ENCODE assay signal across 8 cellular contexts in genomic region chr5:140043508-140043872, GRCh38. TPM values are rescaled to one million over a fixed set of nuclear protein-coding genes. Genes with fewer than 3 reads are reported as not detected.
DNase-seq lines count a peak whose midpoint lies in the region; ATAC-seq and TF ChIP-seq lines count a peak whose summit lies in the region.

No MANE protein-coding gene starts in this region.

- DNase-seq in HFFc6 (no peak), RPMI7951 (ENCODE audit: low read depth) (peak; percentile 51), dermis blood vessel endothelial cell (peak; percentile 21), mucosa of descending colon (no peak), aorta (no peak)
- DNase-seq in activated effector memory CD4-positive, alpha-beta T cell treated with anti-CD3 and anti-CD28 coated beads, Interleukin-2, amount 50 U/mL, for 16 hours: no peak

- H3K4me1 ChIP-seq in mucosa of descending colon (ENCODE audit: low read depth) (peaks cover 12% of the 10 kb centered on the region), aorta (ENCODE audit: control insufficient read depth in 1 of 2, insufficient read depth in 2 of 2, low read length in 2 of 2) (no peaks in the 10 kb centered on the region)

- TF ChIP-seq CTCF in GM12875 (IDR thresholded peaks at IDR 0.05; ENCODE audit: borderline replicate concordance, insufficient read depth, low read depth, low read length) (no peak), HFFc6 (IDR thresholded peaks at IDR 0.05) (peak; percentile 41), mucosa of descending colon (IDR thresholded peaks at IDR 0.05) (no peak)

- H3K36me3 ChIP-seq in mucosa of descending colon (ENCODE audit: low read depth) (no peaks in the 10 kb centered on the region), aorta (ENCODE audit: control insufficient read depth in 1 of 2, insufficient read depth in 2 of 2, low read length in 1 of 2) (no peaks in the 10 kb centered on the region)

- H3K36me3 Mint-ChIP-seq in HFFc6 (ENCODE audit: low read depth): no peaks in the 10 kb centered on the region

- no peaks in the 10 kb centered on the region for H3K27me3 ChIP-seq in aorta (ENCODE audit: control insufficient read depth in 1 of 2, insufficient read depth in 2 of 2, low read length in 1 of 2)

- intact Hi-C loops in mucosa of descending colon (cut with DNase I, micrococcal nuclease): no loop called here
- intact Hi-C loops in aorta (cut with DNase I): no loop called here

- peaks cover 42% of the 10 kb centered on the region for H3K27me3 Mint-ChIP-seq in HFFc6 (ENCODE audit: insufficient read depth)

- peak overlapping the region; percentile 86 for H3K4me3 Mint-ChIP-seq in HFFc6

- H3K27ac Mint-ChIP-seq in HFFc6: no peak overlapping the region

- peak overlapping the region; percentile 73 for H3K4me3 ChIP-seq in GM12875 (ENCODE audit: low read depth, low read length)
- H3K4me3 ChIP-seq in mucosa of descending colon: no peak overlapping the region
- H3K4me3 ChIP-seq in aorta (ENCODE audit: low read length in 2 of 2): peak overlapping the region in 1 of 2 donors; percentile 65

- 2% methylated on average over 12 of the region's 12 CpGs for WGBS in aorta, 2 donors

- no peak overlapping the region for H3K27ac ChIP-seq in aorta (ENCODE audit: low read depth in 1 of 2, low read length in 2 of 2)

- peak; percentile 13 for ATAC-seq in mucosa of descending colon
- ATAC-seq in aorta (ENCODE audit: low FRiP score): peak; percentile 45
- no peak for ATAC-seq in GM21526 (IDR thresholded peaks at IDR 0.05; ENCODE audit: low FRiP score, unreplicated experiment)

- H3K4me1 Mint-ChIP-seq in HFFc6 (ENCODE audit: low read depth): peaks cover 28% of the 10 kb centered on the region

- H3K9me3 Mint-ChIP-seq in HFFc6: no peaks in the 10 kb centered on the region

- no peaks in the 10 kb centered on the region for H3K9me3 ChIP-seq in mucosa of descending colon
- no peaks in the 10 kb centered on the region for H3K9me3 ChIP-seq in aorta (ENCODE audit: control insufficient read depth, low read length)

RNA-seq across cellular contexts. Expression of gene NRG2, which starts 0.4 kb away (rescaled TPM):
- total RNA-seq in HFFc6 (2021; fragmentation: NEBNext Ultra II Directional; extraction: Animal tissue kit (Norgen Biotek cat#: 25700)): under 1 TPM in 5 of 6 experiments, not detected in 1; 0.11 to 0.35 (median 0.19) TPM
- 1.7 and 1.9 TPM in 2 replicates for total RNA-seq in RPMI7951 (2014; rRNA removed; shearing (Covaris generic))
- total RNA-seq in dermis blood vessel endothelial cell (0.51 TPM in 2 replicates), mucosa of descending colon (1 to 10 TPM in 1 of 3 donors, under 1 TPM in 2; 0.52 to 7.3 (median 0.89) TPM), aorta (1 to 10 TPM in 1 of 2 donors, under 1 TPM in 1; 0.81 to 1.3 TPM)
- polyA plus RNA-seq in aorta: 1 to 10 TPM in 1 of 2 donors, not detected in 1; 1.2 TPM

Comparison
In these comparisons a context has a peak if more than half of its experiments do, and no peak if none do; other contexts are left out.
1. DNase-seq: peak in RPMI7951 (single experiment) and dermis blood vessel endothelial cell (single experiment); none in HFFc6 (single experiment), mucosa of descending colon (0 of 3), aorta (0 of 2) and activated effector memory CD4-positive, alpha-beta T cell treated with anti-CD3 and anti-CD28 coated beads, Interleukin-2, amount 50 U/mL, for 16 hours (single experiment).